ENCODE assay signal across 13 cellular contexts in the genomic region with DNA sequence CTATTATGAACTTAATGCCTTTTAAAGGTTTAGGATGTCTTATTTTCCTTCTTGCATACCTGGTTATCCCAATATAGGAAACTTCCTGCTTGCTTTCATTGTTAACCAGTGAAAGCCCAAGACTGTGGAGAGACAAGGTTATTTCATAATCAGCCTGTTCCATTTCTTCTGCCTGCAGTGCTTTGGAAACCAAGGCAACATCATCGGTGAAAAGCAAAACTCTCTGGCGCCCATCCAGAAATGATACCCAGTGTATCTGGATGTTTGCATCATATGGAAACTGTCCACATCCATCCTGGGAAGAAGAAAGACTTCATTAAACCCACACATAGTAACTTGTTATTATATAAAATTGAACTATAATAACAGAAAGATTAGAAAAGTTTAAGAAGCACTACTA.
"Had no signal": no experiment of that assay in that cellular context is flagged by ENCODE, and none has a peak within 500 bp of the region (broad histone marks: within the 10 kb centered on the region; RNA-seq: fewer than 3 reads in every experiment).

No MANE protein-coding gene starts in this region.

- H3K4me3 Mint-ChIP-seq: activated B cell treated with CpG ODN at 0.5 μM for 24 hours; activated naive CD4-positive, alpha-beta T cell treated with anti-CD3 and anti-CD28 coated beads, Interleukin-2, amount 50 U/mL, for 24 hours; endodermal cell; naive thymus-derived CD8-positive, alpha-beta T cell had no signal

- H3K27me3 Mint-ChIP-seq: activated B cell treated with CpG ODN at 0.5 μM for 24 hours; activated naive CD4-positive, alpha-beta T cell treated with anti-CD3 and anti-CD28 coated beads, Interleukin-2, amount 50 U/mL, for 24 hours; naive thymus-derived CD8-positive, alpha-beta T cell had no signal

- H3K9me3 ChIP-seq: body of pancreas had no signal

- H3K4me1 Mint-ChIP-seq: activated B cell treated with CpG ODN at 0.5 μM for 24 hours; activated naive CD4-positive, alpha-beta T cell treated with anti-CD3 and anti-CD28 coated beads, Interleukin-2, amount 50 U/mL, for 24 hours; endodermal cell had no signal

- H3K4me3 ChIP-seq: body of pancreas, mucosa of descending colon, tibial artery, vagina had no signal

- H3K27ac ChIP-seq: body of pancreas, tibial artery, vagina had no signal

- H3K4me1 ChIP-seq: body of pancreas, tibial artery, vagina had no signal

- H3K27ac Mint-ChIP-seq: activated B cell treated with CpG ODN at 0.5 μM for 24 hours; activated naive CD4-positive, alpha-beta T cell treated with anti-CD3 and anti-CD28 coated beads, Interleukin-2, amount 50 U/mL, for 24 hours; naive thymus-derived CD8-positive, alpha-beta T cell had no signal

- ATAC-seq: body of pancreas; esophagus mucosa; mucosa of descending colon; naive thymus-derived CD8-positive, alpha-beta T cell had no signal

- H3K27me3 ChIP-seq: body of pancreas, tibial artery, vagina had no signal

- DNase-seq: activated B cell treated with CpG ODN at 0.5 μM for 24 hours; activated CD8-positive, alpha-beta memory T cell treated with anti-CD3 and anti-CD28 coated beads, Interleukin-2, amount 50 U/mL, for 48 hours; amniotic stem cell; body of pancreas; endodermal cell; mucosa of descending colon; naive thymus-derived CD8-positive, alpha-beta T cell; posterior cingulate gyrus; stimulated activated CD4-positive, alpha-beta T cell treated with anti-CD3 and anti-CD28 coated beads, Interleukin-15, amount 100 ng/mL, for 24 hours; tibial artery had no signal
